ENCODE assay signal across 15 cellular contexts in the genomic region with DNA sequence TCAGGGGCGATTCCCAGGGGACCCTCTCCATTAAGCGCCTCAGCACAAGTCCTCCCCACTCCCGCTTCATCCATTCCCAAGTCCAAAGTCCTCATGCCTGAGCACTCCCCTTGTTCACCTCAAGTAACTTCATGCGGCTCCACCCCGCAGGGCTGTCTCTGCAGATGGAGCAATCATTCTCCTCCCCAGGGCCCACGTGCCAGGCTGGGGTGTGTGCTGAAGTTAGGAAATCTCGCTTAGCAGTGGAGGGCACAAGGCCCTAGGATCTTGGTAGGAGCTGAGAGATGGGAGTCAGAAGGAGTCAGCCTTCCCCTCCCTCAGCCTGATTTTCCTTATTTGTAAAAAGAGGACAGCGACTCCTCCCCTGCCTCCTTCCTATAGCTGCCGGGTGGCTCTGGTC. TPM values are rescaled to one million over a fixed set of nuclear protein-coding genes. Genes with fewer than 3 reads are reported as not detected.
DNase-seq lines count a peak whose midpoint lies in the region; ATAC-seq and TF ChIP-seq lines count a peak whose summit lies in the region.
"Had no signal": no experiment of that assay in that cellular context is flagged by ENCODE, and none has a peak within 500 bp of the region (broad histone marks: within the 10 kb centered on the region; RNA-seq: fewer than 3 reads in every experiment).

No MANE protein-coding gene starts in this region.

- H3K4me3 ChIP-seq in right cardiac atrium (ENCODE audit: low read length) (no peak overlapping the region), stomach (no peak overlapping the region), endodermal cell (ENCODE audit: low read length) (no peak overlapping the region), neural progenitor cell (no peak overlapping the region)
- H3K4me3 ChIP-seq: sigmoid colon, thoracic aorta had no signal

- H3K9me3 Mint-ChIP-seq in endodermal cell, result no peaks in the 10 kb centered on the region
- H3K9me3 Mint-ChIP-seq in neural progenitor cell, result no peaks in the 10 kb centered on the region
- H3K9me3 Mint-ChIP-seq: effector memory CD8-positive, alpha-beta T cell had no signal

- peaks cover 2% of the 10 kb centered on the region for H3K27me3 Mint-ChIP-seq in endodermal cell (ENCODE audit: insufficient read depth)
- peaks cover 6% of the 10 kb centered on the region for H3K27me3 Mint-ChIP-seq in neural progenitor cell (ENCODE audit: insufficient read depth, low read depth)

- no peaks in the 10 kb centered on the region for H3K79me2 ChIP-seq in neural progenitor cell (ENCODE audit: low read depth)

- H3K4me1 Mint-ChIP-seq in endodermal cell (peaks cover 33% of the 10 kb centered on the region), neural progenitor cell (peaks cover 28% of the 10 kb centered on the region)

- H3K4me1 ChIP-seq in right cardiac atrium (ENCODE audit: control insufficient read depth, insufficient read depth, low read length), result no peaks in the 10 kb centered on the region
- H3K4me1 ChIP-seq in stomach, result no peaks in the 10 kb centered on the region
- peaks cover 18% of the 10 kb centered on the region for H3K4me1 ChIP-seq in endodermal cell (ENCODE audit: control insufficient read depth, insufficient read depth, low read length)
- peaks cover 24% of the 10 kb centered on the region for H3K4me1 ChIP-seq in neural progenitor cell
- H3K4me1 ChIP-seq: sigmoid colon had no signal

- peak; percentile 55 for DNase-seq in LoVo (ENCODE audit: low spot score)
- peak; percentile 57 for DNase-seq in SKM-1 treated with dmso at 0.1 percent for 144 hours (lab: John Stamatoyannopoulos, UW; ENCODE audit: unreplicated experiment)
- peak; percentile 45 to 73 (median 67) for DNase-seq in right cardiac atrium
- peak; percentile 37 for DNase-seq in stomach
- DNase-seq in endodermal cell, result no peak
- DNase-seq in inferior parietal cortex (ENCODE audit: extremely low spot score), result no peak
- DNase-seq in neural progenitor cell (ENCODE audit: low spot score), result no peak
- DNase-seq: DMS53; effector memory CD8-positive, alpha-beta T cell; sigmoid colon; WERI-Rb-1 had no signal

- WGBS in right cardiac atrium, result 67% methylated on average over 9 of the region's 9 CpGs
- 31 to 59% (median 43%) methylated on average over 8 to 9 of the region's 9 CpGs for WGBS in stomach, 5 donors
- WGBS in endodermal cell (ENCODE audit: insufficient coverage in 1 of 2, insufficient read length in 1 of 2), 2 experiments, result 67 to 70% methylated on average over 5 to 9 of the region's 9 CpGs

- H3K9me3 ChIP-seq in right cardiac atrium (ENCODE audit: control insufficient read depth, low read length) (no peaks in the 10 kb centered on the region), stomach (no peaks in the 10 kb centered on the region), endodermal cell (ENCODE audit: control insufficient read depth, low read length) (no peaks in the 10 kb centered on the region), neural progenitor cell (ENCODE audit: low read depth) (no peaks in the 10 kb centered on the region)
- H3K9me3 ChIP-seq: sigmoid colon, thoracic aorta had no signal

- H3K4me3 Mint-ChIP-seq in endodermal cell (no peak overlapping the region), neural progenitor cell (no peak overlapping the region)
- H3K4me3 Mint-ChIP-seq: effector memory CD8-positive, alpha-beta T cell had no signal

- H3K4me2 ChIP-seq in neural progenitor cell, result no peak overlapping the region
- H3K4me2 ChIP-seq: KMS-11 had no signal

- no peak for TF ChIP-seq EP300 in stomach (IDR thresholded peaks at IDR 0.05)

- H3K36me3 ChIP-seq in stomach, result no peaks in the 10 kb centered on the region
- H3K36me3 ChIP-seq in endodermal cell (ENCODE audit: control insufficient read depth, insufficient read depth, low read length), result no peaks in the 10 kb centered on the region
- no peaks in the 10 kb centered on the region for H3K36me3 ChIP-seq in neural progenitor cell
- H3K36me3 ChIP-seq: sigmoid colon, thoracic aorta, WERI-Rb-1 had no signal

- intact Hi-C loops in right cardiac atrium (cut with DNase I) (no loop called here), stomach (cut with DNase I; ENCODE audit: low total_unique reads) (no loop called here)

- H3K9ac ChIP-seq in endodermal cell (ENCODE audit: extremely low read depth, low read length, poor library complexity, severe bottlenecking), result no peak overlapping the region
- no peak overlapping the region for H3K9ac ChIP-seq in neural progenitor cell
- H3K9ac ChIP-seq: KMS-11 had no signal

- no peak overlapping the region for H3K27ac Mint-ChIP-seq in endodermal cell
- no peak overlapping the region for H3K27ac Mint-ChIP-seq in neural progenitor cell
- H3K27ac Mint-ChIP-seq: effector memory CD8-positive, alpha-beta T cell had no signal

- no peaks in the 10 kb centered on the region for H4K20me1 ChIP-seq in neural progenitor cell (ENCODE audit: low read depth)

- H2AFZ ChIP-seq in neural progenitor cell (replicated peaks), result no peak overlapping the region

- no peak for TF ChIP-seq POLR2A in stomach (IDR thresholded peaks at IDR 0.05)

- ATAC-seq in right cardiac atrium (peak; percentile 50 to 52), GM18502 (IDR thresholded peaks at IDR 0.05; ENCODE audit: poor library complexity, unreplicated experiment) (no peak)
- ATAC-seq: effector memory CD8-positive, alpha-beta T cell had no signal

- H3K36me3 Mint-ChIP-seq in endodermal cell (ENCODE audit: low read depth) (no peaks in the 10 kb centered on the region), neural progenitor cell (no peaks in the 10 kb centered on the region)

- peaks cover 16% of the 10 kb centered on the region for H3F3A ChIP-seq in neural progenitor cell (ENCODE audit: low read depth)

- no peak for TF ChIP-seq CTCF in stomach (IDR thresholded peaks at IDR 0.05)
- TF ChIP-seq CTCF in endodermal cell (conservative IDR thresholded peaks at IDR 0.05), result no peak
- TF ChIP-seq CTCF in neural progenitor cell (IDR thresholded peaks at IDR 0.05), result no peak

- H3K27me3 ChIP-seq in right cardiac atrium (ENCODE audit: control insufficient read depth, insufficient read depth) (no peaks in the 10 kb centered on the region), stomach (peaks cover 0 to 11% (median 0%) of the 10 kb centered on the region in 3 donors), endodermal cell (ENCODE audit: control insufficient read depth, insufficient read depth, low read length, poor library complexity, severe bottlenecking) (no peaks in the 10 kb centered on the region), neural progenitor cell (no peaks in the 10 kb centered on the region)

- H3K27ac ChIP-seq in right cardiac atrium (ENCODE audit: low read length) (no peak overlapping the region), stomach (peak overlapping the region in 1 of 5 donors; percentile 68), endodermal cell (ENCODE audit: low read depth, low read length) (no peak overlapping the region), neural progenitor cell (no peak overlapping the region)
- H3K27ac ChIP-seq: KMS-11, RWPE1, sigmoid colon, thoracic aorta, WERI-Rb-1 had no signal

RNA-seq across cellular contexts. Expression of a gene that starts 3.5 kb away (rescaled TPM):
- total RNA-seq in right cardiac atrium, result not detected
- 0.05 TPM for polyA plus RNA-seq in right cardiac atrium
- not detected for total RNA-seq in stomach
- 100 to 1,000 TPM in 1 of 3 donors, 1 to 10 TPM in 1, under 1 TPM in 1; 0.62 to 173 (median 3.4) TPM for polyA plus RNA-seq in stomach
- total RNA-seq in endodermal cell, result under 1 TPM; 0.29 to 0.38 TPM
- polyA plus RNA-seq in endodermal cell (2013, experiment 1 of 2), result not detected
- polyA plus RNA-seq in endodermal cell (2013, experiment 2 of 2), result 0.21 TPM
- total RNA-seq in neural progenitor cell (ENCODE audit: low replicate concordance), result 0.31 TPM in 1 of 2 replicates, not detected in the other
- total RNA-seq: sigmoid colon had no signal

Comparison
In these comparisons a context has a peak if more than half of its experiments do, and no peak if none do; other contexts are left out.
1. DNase-seq: peak in LoVo (single experiment), SKM-1 treated with dmso at 0.1 percent for 144 hours (single experiment), right cardiac atrium (3 of 3) and stomach (single experiment); none in endodermal cell (single experiment), inferior parietal cortex (single experiment) and neural progenitor cell (single experiment).